23 cellular contexts compared by ENCODE assay signal in genomic region chr4:119971763-119972162, GRCh38.
"Had no signal": no experiment of that assay in that cellular context is flagged by ENCODE, and none has a peak within 500 bp of the region (broad histone marks: within the 10 kb centered on the region; RNA-seq: fewer than 3 reads in every experiment).

No MANE protein-coding gene starts in this region.

- H3K4me1 ChIP-seq: left ventricle myocardium inferior, parathyroid adenoma, psoas muscle, right lobe of liver, suprapubic skin, tibial artery, uterus had no signal

- DNase-seq: hypothalamus; immature natural killer cell; kidney; left colon; left ventricle myocardium inferior; mesendoderm; naive B cell; natural killer cell; psoas muscle; right lobe of liver; stimulated activated CD4-positive, alpha-beta T cell treated with anti-CD3 and anti-CD28 coated beads, Interleukin-4, amount 100 ng/mL, for 24 hours; stimulated activated naive CD4-positive, alpha-beta T cell; tibial artery; uterus had no signal

- H3K27ac ChIP-seq: left ventricle myocardium inferior, parathyroid adenoma, psoas muscle, right lobe of liver, skin epidermis, suprapubic skin, thoracic aorta, tibial artery, uterus had no signal

- H3K9me3 ChIP-seq: left ventricle myocardium inferior, psoas muscle, right lobe of liver, suprapubic skin, thoracic aorta, tibial artery, uterus had no signal

- H3K27me3 Mint-ChIP-seq: naive B cell, type B pancreatic cell had no signal

- H3K4me3 ChIP-seq: left ventricle myocardium inferior, lung, psoas muscle, right lobe of liver, skin epidermis, suprapubic skin, thoracic aorta, tibial artery, uterus had no signal

- H3K36me3 Mint-ChIP-seq: immature natural killer cell; mesothelial cell of epicardium; naive B cell; natural killer cell; stimulated activated effector memory CD8-positive, alpha-beta T cell treated with anti-CD3 and anti-CD28 coated beads, Interleukin-12 subunit alpha, Interleukin-12 subunit beta, amount 100 ng/mL, for 72 hours; type B pancreatic cell had no signal

- H3K9me3 Mint-ChIP-seq: stimulated activated naive CD8-positive, alpha-beta T cell treated with anti-CD3 and anti-CD28 coated beads, Interleukin-15, Interleukin-2, amounts not matched to agents 100 ng/mL and 50 ng/mL, for 24 hours; type B pancreatic cell had no signal

- H3K9ac ChIP-seq: parathyroid adenoma had no signal

- H3K27ac Mint-ChIP-seq: immature natural killer cell; mesothelial cell of epicardium; naive B cell; natural killer cell; stimulated activated effector memory CD8-positive, alpha-beta T cell treated with anti-CD3 and anti-CD28 coated beads, Interleukin-12 subunit alpha, Interleukin-12 subunit beta, amount 100 ng/mL, for 72 hours; stimulated activated naive CD8-positive, alpha-beta T cell treated with anti-CD3 and anti-CD28 coated beads, Interleukin-15, Interleukin-2, amounts not matched to agents 100 ng/mL and 50 ng/mL, for 24 hours; type B pancreatic cell had no signal

- H3K27me3 ChIP-seq: right lobe of liver, suprapubic skin, tibial artery, uterus had no signal

- H2AFZ ChIP-seq: parathyroid adenoma had no signal

- H3K36me3 ChIP-seq: left ventricle myocardium inferior, right lobe of liver, suprapubic skin, thoracic aorta, tibial artery, uterus had no signal

- ATAC-seq: left colon; natural killer cell; psoas muscle; right lobe of liver; stimulated activated effector memory CD8-positive, alpha-beta T cell treated with anti-CD3 and anti-CD28 coated beads, Interleukin-12 subunit alpha, Interleukin-12 subunit beta, amount 100 ng/mL, for 72 hours had no signal

- H3K79me2 ChIP-seq: parathyroid adenoma had no signal

- H3K4me1 Mint-ChIP-seq: immature natural killer cell; naive B cell; natural killer cell; stimulated activated effector memory CD8-positive, alpha-beta T cell treated with anti-CD3 and anti-CD28 coated beads, Interleukin-12 subunit alpha, Interleukin-12 subunit beta, amount 100 ng/mL, for 72 hours had no signal

- H3K4me3 Mint-ChIP-seq: immature natural killer cell; mesothelial cell of epicardium; naive B cell; natural killer cell; stimulated activated effector memory CD8-positive, alpha-beta T cell treated with anti-CD3 and anti-CD28 coated beads, Interleukin-12 subunit alpha, Interleukin-12 subunit beta, amount 100 ng/mL, for 72 hours; stimulated activated naive CD8-positive, alpha-beta T cell treated with anti-CD3 and anti-CD28 coated beads, Interleukin-15, Interleukin-2, amounts not matched to agents 100 ng/mL and 50 ng/mL, for 24 hours; type B pancreatic cell had no signal
